ENCODE assay signal across 21 cellular contexts in genomic region chr14:79510659-79511058, GRCh38.
DNase-seq lines count a peak whose midpoint lies in the region; TF ChIP-seq lines count a peak whose summit lies in the region.
"Had no signal": no experiment of that assay in that cellular context is flagged by ENCODE, and none has a peak within 500 bp of the region (broad histone marks: within the 10 kb centered on the region; RNA-seq: fewer than 3 reads in every experiment).

No MANE protein-coding gene starts in this region.

- no peaks in the 10 kb centered on the region for H4K20me1 ChIP-seq in SK-N-SH (ENCODE audit: insufficient read depth)

- peak overlapping the region; percentile 50; the same call in 1 of the 2 replicates for H2AFZ ChIP-seq in SK-N-SH (ENCODE audit: low read depth)

- CTCF ChIA-PET in SK-N-SH (lab: Yijun Ruan, JAX), result interaction anchor here (1.7 kb wide), 1 partner anchor 13 kb away, joined by 4 read pairs; no protein-coding TSS in a partner anchor

- no peaks in the 10 kb centered on the region for H3K79me2 ChIP-seq in SK-N-SH (ENCODE audit: insufficient read depth)

- no peaks in the 10 kb centered on the region for H3K9me3 ChIP-seq in SK-N-SH
- H3K9me3 ChIP-seq: Peyer's patch, vagina had no signal

- no peak overlapping the region for H3K4me3 ChIP-seq in SK-N-SH (ENCODE audit: low read depth in 2 of 2, low read length in 1 of 2)
- no peak overlapping the region for H3K4me3 ChIP-seq in fibroblast of pulmonary artery (replicated peaks; ENCODE audit: low read depth, low read length)
- H3K4me3 ChIP-seq in skeletal muscle cell (ENCODE audit: low read depth, low read length), result no peak overlapping the region
- H3K4me3 ChIP-seq: dorsolateral prefrontal cortex, Peyer's patch, vagina had no signal

- H3K9me2 ChIP-seq in SK-N-SH, result no peaks in the 10 kb centered on the region

- peak overlapping the region in 1 of 2 experiments; percentile 41; a peak in 2 of 4 replicates for H3K27ac ChIP-seq in SK-N-SH (ENCODE audit: low read depth in 2 of 2, low read length in 1 of 2)
- H3K27ac ChIP-seq: Peyer's patch, vagina had no signal

- 8% methylated on average over 3 of the region's 3 CpGs for WGBS in SK-N-SH (ENCODE audit: low lambda C conversion rate)

- peak overlapping the region; percentile 32; the same call in 1 of the 2 replicates for H3K4me2 ChIP-seq in SK-N-SH

- no peaks in the 10 kb centered on the region for H3K36me3 ChIP-seq in SK-N-SH (replicated peaks in 1 of 2; ENCODE audit: control insufficient read depth in 1 of 2, insufficient read depth in 2 of 2, low read length in 1 of 2)
- H3K36me3 ChIP-seq: Peyer's patch, vagina had no signal

- POLR2A ChIA-PET in SK-N-SH (lab: Yijun Ruan, JAX), result no interaction called here

- H3K27me3 ChIP-seq in SK-N-SH (ENCODE audit: insufficient read depth), result no peaks in the 10 kb centered on the region
- H3K27me3 ChIP-seq: dorsolateral prefrontal cortex, Peyer's patch, vagina had no signal

- no peak for TF ChIP-seq EP300 in SK-N-SH (IDR thresholded peaks at IDR 0.05; ENCODE audit: borderline replicate concordance in 1 of 2, low read depth in 1 of 2, low read length in 1 of 2)

- no peak for TF ChIP-seq RAD21 in SK-N-SH (IDR thresholded peaks at IDR 0.05; ENCODE audit: low read length)

- peak; percentile 85 for DNase-seq in EL
- DNase-seq in SK-N-SH, result no peak
- DNase-seq in fibroblast of pulmonary artery (ENCODE audit: low read depth), result peak; percentile 15
- peak; percentile 77 for DNase-seq in skeletal muscle cell (ENCODE audit: low read depth)
- DNase-seq in nucleus accumbens (lab: John Stamatoyannopoulos, UW), result no peak
- no peak for DNase-seq in DMS53 treated with DMSO at 0.1 percent for 48 hours (lab: John Stamatoyannopoulos, UW; ENCODE audit: unreplicated experiment)
- no peak for DNase-seq in NCI-H1694 (lab: John Stamatoyannopoulos, UW)
- DNase-seq in AG08395 (ENCODE audit: low spot score), result no peak
- DNase-seq: activated CD4-positive, alpha-beta T cell treated with anti-CD3 and anti-CD28 coated beads for 48 hours; activated T-cell treated with anti-CD3 and anti-CD28 coated beads, Interleukin-2, amount 50 U/mL, for 48 hours; amniotic stem cell; dorsolateral prefrontal cortex; GDM1; glutamatergic neuron; kidney; NCI-H1105; NCI-H526 treated with DMSO at 0.1 percent for 48 hours; Peyer's patch; stimulated activated naive B cell treated with anti-CD40 and anti-IgM and Interleukin-4, amounts not matched to agents 10 μg/mL and 1 μg/mL and 100 μg/mL, for 72 hours; T-helper 17 cell had no signal

- H3F3A ChIP-seq in SK-N-SH (replicated peaks; ENCODE audit: insufficient read depth), result peaks cover 15% of the 10 kb centered on the region

- H3K4me1 ChIP-seq in SK-N-SH (ENCODE audit: control insufficient read depth in 1 of 2, insufficient read depth in 2 of 2, low read depth in 1 of 2, low read length in 1 of 2), result peaks cover 4 to 5% of the 10 kb centered on the region in 2 experiments; a peak in 2 of 4 replicates
- H3K4me1 ChIP-seq: Peyer's patch, vagina had no signal

- no peak overlapping the region for H3K9ac ChIP-seq in SK-N-SH

- no peak for TF ChIP-seq CTCF in SK-N-SH (IDR thresholded peaks at IDR 0.05)
- no peak for TF ChIP-seq CTCF in fibroblast of pulmonary artery (IDR thresholded peaks at IDR 0.05; ENCODE audit: low read length, missing control alignments)

TF ChIP-seq in SK-N-SH, 30 proteins besides CTCF, POLR2A, EP300 and RAD21:
- TF ChIP-seq YY1 (IDR thresholded peaks at IDR 0.05; ENCODE audit: low read depth), result no peak

Comparison
In these comparisons a context has a peak if more than half of its experiments do, and no peak if none do; other contexts are left out.
1. DNase-seq: peak in EL (single experiment), fibroblast of pulmonary artery (single experiment) and skeletal muscle cell (single experiment); none in SK-N-SH (single experiment), nucleus accumbens (0 of 56), DMS53 treated with DMSO at 0.1 percent for 48 hours (single experiment), NCI-H1694 (single experiment) and AG08395 (single experiment).